8 cellular contexts compared by ENCODE assay signal in the genomic region with DNA sequence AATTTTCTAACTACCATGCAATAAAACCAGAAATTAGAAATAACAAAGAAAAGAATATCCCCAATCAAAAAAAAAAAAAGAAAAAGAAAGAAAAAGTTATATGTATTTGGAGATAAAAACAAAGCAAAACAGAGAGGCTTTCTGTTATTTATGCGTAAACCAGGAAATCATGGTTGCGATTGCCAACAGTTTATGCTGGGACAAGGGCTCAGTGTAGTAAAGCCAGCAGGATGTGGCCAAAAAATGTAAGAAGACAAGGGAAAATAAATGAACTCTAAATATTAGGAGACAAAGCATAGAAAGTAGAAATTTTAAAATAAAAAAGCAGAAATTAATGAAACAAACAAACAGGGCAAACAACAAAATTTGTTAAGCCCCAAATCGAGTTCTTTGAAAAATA. TPM values are rescaled to one million over a fixed set of nuclear protein-coding genes. Genes with fewer than 3 reads are reported as not detected.
"Had no signal": no experiment of that assay in that cellular context is flagged by ENCODE, and none has a peak within 500 bp of the region (broad histone marks: within the 10 kb centered on the region; RNA-seq: fewer than 3 reads in every experiment).

No MANE protein-coding gene starts in this region.

- DNase-seq: IMR-90, KBM-7, KG1 had no signal

- ATAC-seq: HepG2, K562 had no signal

- FAIRE-seq: HepG2, HTR-8/SVneo, K562 had no signal

RNA-seq across cellular contexts. Expression of a gene that starts 27.2 kb away (rescaled TPM):
- total RNA-seq: HepG2, HT-29, HT1080, IMR-90, K562 had no signal
